In genomic region chr4:48603366-48604003, GRCh38 we compare ENCODE assay signal across 19 cellular contexts.
DNase-seq lines count a peak whose midpoint lies in the region; ATAC-seq, FAIRE-seq and TF ChIP-seq lines count a peak whose summit lies in the region.
"Had no signal": no experiment of that assay in that cellular context is flagged by ENCODE, and none has a peak within 500 bp of the region (broad histone marks: within the 10 kb centered on the region; RNA-seq: fewer than 3 reads in every experiment).

No MANE protein-coding gene starts in this region.

- H3K27me3 ChIP-seq in K562 (ENCODE audit: control insufficient read depth in 2 of 2, insufficient read depth in 2 of 2, low read length in 2 of 2) (no peaks in the 10 kb centered on the region), liver (ENCODE audit: control insufficient read depth in 4 of 4, insufficient read depth in 4 of 4, low read length in 3 of 4) (no peaks in the 10 kb centered on the region), transverse colon (no peaks in the 10 kb centered on the region)

- no peak overlapping the region for H3K4me3 Mint-ChIP-seq in activated T-cell treated with anti-CD3 and anti-CD28 coated beads, Interleukin-2, amount 50 U/mL, for 24 hours
- H3K4me3 Mint-ChIP-seq: activated CD8-positive, alpha-beta T cell treated with anti-CD3 and anti-CD28 coated beads for 36 hours; CD4-positive, alpha-beta memory T cell; immature natural killer cell; mesothelial cell of epicardium had no signal

- H3K9me3 ChIP-seq in K562 (replicated peaks; ENCODE audit: control insufficient read depth, insufficient read depth, low read depth, low read length) (no peaks in the 10 kb centered on the region), liver (ENCODE audit: control insufficient read depth in 4 of 4, low read length in 3 of 4) (no peaks in the 10 kb centered on the region), transverse colon (no peaks in the 10 kb centered on the region)

- H3K36me3 Mint-ChIP-seq in activated T-cell treated with anti-CD3 and anti-CD28 coated beads, Interleukin-2, amount 50 U/mL, for 24 hours (ENCODE audit: low read depth): peaks cover 72% of the 10 kb centered on the region

- in situ Hi-C loops in K562 (cut with MboI) (no loop called here), transverse colon (cut with MboI; ENCODE audit: low pct_ligation_motif_present in 1 of 4, low pct_unique_long_range_greater_than_20kb in 1 of 4, low sequenced_read_pairs in 3 of 4) (loop anchor here in 1 of 4 donors (10.0 kb wide), 1 partner anchor 61 kb away; no protein-coding TSS in a partner anchor)

- peaks cover 9% of the 10 kb centered on the region; the same call in 2 of the 3 replicates for H3K36me3 ChIP-seq in K562 (ENCODE audit: control insufficient read depth, insufficient read depth, low read length)
- peaks cover 0 to 6% (median 2%) of the 10 kb centered on the region in 4 donors for H3K36me3 ChIP-seq in liver (ENCODE audit: control insufficient read depth in 4 of 4, insufficient read depth in 3 of 4, low read depth in 1 of 4, low read length in 3 of 4)
- H3K36me3 ChIP-seq in transverse colon: peaks cover 0 to 4% (median 1%) of the 10 kb centered on the region in 4 donors

- H3K9ac ChIP-seq in K562 (ENCODE audit: insufficient read depth in 1 of 2, low read depth in 2 of 2, low read length in 2 of 2): no peak overlapping the region
- H3K9ac ChIP-seq in liver (ENCODE audit: low read depth in 1 of 2, low read length in 2 of 2): no peak overlapping the region

- H3K4me2 ChIP-seq in K562 (ENCODE audit: insufficient read depth, low read length): no peak overlapping the region

- TF ChIP-seq EP300 in K562 (IDR thresholded peaks at IDR 0.05; ENCODE audit: low read length): no peak
- TF ChIP-seq EP300 in transverse colon (IDR thresholded peaks at IDR 0.05; ENCODE audit: low read depth): no peak

- H3K4me1 ChIP-seq in K562 (replicated peaks in 1 of 2; ENCODE audit: control insufficient read depth in 2 of 2, insufficient read depth in 2 of 2, low read length in 2 of 2) (no peaks in the 10 kb centered on the region; a peak in 1 of 5 replicates), liver (ENCODE audit: control insufficient read depth in 4 of 4, insufficient read depth in 4 of 4, low read length in 3 of 4) (peaks cover 3 to 28% (median 23%) of the 10 kb centered on the region in 4 donors), transverse colon (peaks cover 7 to 62% (median 30%) of the 10 kb centered on the region in 4 donors)

- H3K27me3 Mint-ChIP-seq in activated T-cell treated with anti-CD3 and anti-CD28 coated beads, Interleukin-2, amount 50 U/mL, for 24 hours: no peaks in the 10 kb centered on the region
- H3K27me3 Mint-ChIP-seq: activated CD8-positive, alpha-beta T cell treated with anti-CD3 and anti-CD28 coated beads for 36 hours; CD4-positive, alpha-beta memory T cell had no signal

- H3K27ac Mint-ChIP-seq in activated T-cell treated with anti-CD3 and anti-CD28 coated beads, Interleukin-2, amount 50 U/mL, for 24 hours: peak overlapping the region; percentile 26
- H3K27ac Mint-ChIP-seq: activated CD8-positive, alpha-beta T cell treated with anti-CD3 and anti-CD28 coated beads for 36 hours had no signal

- DNase-seq in activated T-cell treated with anti-CD3 and anti-CD28 coated beads, Interleukin-2, amount 50 U/mL, for 24 hours: no peak
- no peak for DNase-seq in activated T-cell treated with anti-CD3 and anti-CD28 coated beads, Interleukin-2, amount 50 U/mL, for 1 hour
- DNase-seq in K562 (ENCODE audit: extremely low read depth in 1 of 4, low spot score in 3 of 4) (no peak), transverse colon (no peak), T-helper 2 cell (no peak)
- DNase-seq: activated CD8-positive, alpha-beta T cell treated with anti-CD3 and anti-CD28 coated beads for 36 hours; activated effector memory CD4-positive, alpha-beta T cell treated with Interleukin-2 at 50 U/mL for 16 hours; anterior cingulate cortex; CD4-positive, alpha-beta memory T cell; erythroblast; immature natural killer cell; NCI-H1105; occipital lobe; RPMI8226 had no signal

- FAIRE-seq in K562 (lab: Jason Lieb, UNC): no peak

- H3K79me2 ChIP-seq in K562 (ENCODE audit: control insufficient read depth, insufficient read depth, low read length): no peaks in the 10 kb centered on the region

- TF ChIP-seq RAD21 in K562 (CRISPR knock-in tag; conservative IDR thresholded peaks at IDR 0.05 in 1 of 2, IDR thresholded peaks at IDR 0.05 in 1 of 2) (no peak), liver (IDR thresholded peaks at IDR 0.05) (peak; percentile 12 to 25)

- no peaks in the 10 kb centered on the region for H4K20me1 ChIP-seq in K562 (replicated peaks; ENCODE audit: control insufficient read depth, insufficient read depth, low read length)

- POLR2A ChIA-PET in K562 (lab: Yijun Ruan, JAX): interaction anchor here (1.9 kb wide), 1 partner anchor 11 kb away, joined by 6 read pairs; no protein-coding TSS in a partner anchor

- H3K4me3 ChIP-seq in K562 (no peak overlapping the region), liver (ENCODE audit: low read depth in 1 of 3, low read length in 3 of 3) (no peak overlapping the region), transverse colon (peak overlapping the region in 1 of 4 donors; percentile 19)
- H3K4me3 ChIP-seq: skin epidermis had no signal

- H2AFZ ChIP-seq in K562 (ENCODE audit: low read depth, low read length): no peak overlapping the region

- peak; percentile 69 for ATAC-seq in K562
- no peak for ATAC-seq in HG03378 (IDR thresholded peaks at IDR 0.05; ENCODE audit: unreplicated experiment)
- ATAC-seq in GM19324 (IDR thresholded peaks at IDR 0.05; ENCODE audit: low FRiP score, unreplicated experiment): no peak
- ATAC-seq: activated CD8-positive, alpha-beta T cell treated with anti-CD3 and anti-CD28 coated beads for 36 hours had no signal

- H3K9me1 ChIP-seq in K562 (ENCODE audit: control insufficient read depth, insufficient read depth, low read length): no peaks in the 10 kb centered on the region

- H3K27ac ChIP-seq in K562 (ENCODE audit: extremely low read depth, low read depth, low read length) (no peak overlapping the region), liver (ENCODE audit: low read depth in 1 of 2, low read length in 2 of 2) (no peak overlapping the region), transverse colon (peak overlapping the region; percentile 72 to 86 (median 79))
- H3K27ac ChIP-seq: skin epidermis had no signal

- TF ChIP-seq CTCF in K562 (IDR thresholded peaks at IDR 0.05 in 2 of 3, conservative IDR thresholded peaks at IDR 0.05 in 1 of 3; ENCODE audit: insufficient read depth in 2 of 3, low read depth in 1 of 3, low read length in 3 of 3): no peak
- no peak for TF ChIP-seq CTCF in liver (IDR thresholded peaks at IDR 0.05; ENCODE audit: low read depth, low read length, missing input control)
- no peak for TF ChIP-seq CTCF in transverse colon (IDR thresholded peaks at IDR 0.05)

- H3K4me1 Mint-ChIP-seq in activated T-cell treated with anti-CD3 and anti-CD28 coated beads, Interleukin-2, amount 50 U/mL, for 24 hours (ENCODE audit: low read depth): no peaks in the 10 kb centered on the region
- H3K4me1 Mint-ChIP-seq: immature natural killer cell had no signal

- no TSS peak for BruUV-seq in K562 (replicated peaks; lab: Mats Ljungman, UMichigan)

- WGBS in K562 (ENCODE audit: insufficient coverage, low coverage, missing lambda C conversion rate): 63% methylated on average over 3 of the region's 3 CpGs
- WGBS in liver: 86% methylated on average over 3 of the region's 3 CpGs
- 44 to 63% methylated on average over 3 of the region's 3 CpGs for WGBS in transverse colon (ENCODE audit: low coverage in 1 of 2), 2 donors

- no peaks in the 10 kb centered on the region for H3K9me3 Mint-ChIP-seq in activated T-cell treated with anti-CD3 and anti-CD28 coated beads, Interleukin-2, amount 50 U/mL, for 24 hours
- H3K9me3 Mint-ChIP-seq: activated CD8-positive, alpha-beta T cell treated with anti-CD3 and anti-CD28 coated beads for 36 hours; CD4-positive, alpha-beta memory T cell; immature natural killer cell; mesothelial cell of epicardium had no signal

- intact Hi-C loops in K562 (cut with micrococcal nuclease) (no loop called here), transverse colon (cut with DNase I; ENCODE audit: low total_unique reads) (no loop called here)

- TF ChIP-seq POLR2A in K562 (conservative IDR thresholded peaks at IDR 0.05) (no peak), transverse colon (IDR thresholded peaks at IDR 0.05) (no peak)

- CTCF ChIA-PET in K562 (lab: Yijun Ruan, JAX; ENCODE audit: low intra/inter-chr PET ratio): no interaction called here

TF ChIP-seq in K562, 482 proteins besides CTCF, POLR2A, EP300 and RAD21 (continues in another document):
- TF ChIP-seq TEAD2 (tag; IDR thresholded peaks at IDR 0.05) (no peak), KDM1A (IDR thresholded peaks at IDR 0.05) (no peak), TRIM25 (IDR thresholded peaks at IDR 0.05; ENCODE audit: borderline replicate concordance) (no peak)

TF ChIP-seq in liver, 16 proteins besides CTCF, POLR2A, EP300 and RAD21 (continues in another document):
- TF ChIP-seq HNF4A (conservative IDR thresholded peaks at IDR 0.05) (peak; percentile 56 to 68), RXRA (IDR thresholded peaks at IDR 0.05) (peak in 1 of 2 donors; percentile 37), JUND (IDR thresholded peaks at IDR 0.05) (no peak), ZBTB33 (IDR thresholded peaks at IDR 0.05) (no peak), ATF3 (IDR thresholded peaks at IDR 0.05) (no peak), FOXA1 (IDR thresholded peaks at IDR 0.05) (peak; percentile 44), HNF4G (IDR thresholded peaks at IDR 0.05) (no peak), NR2F2 (IDR thresholded peaks at IDR 0.05) (no peak), FOXA2 (IDR thresholded peaks at IDR 0.05) (peak; percentile 83)

Comparison
In these comparisons a context has a peak if more than half of its experiments do, and no peak if none do; other contexts are left out.
1. H3K27ac ChIP-seq: peak in transverse colon (4 of 4); none in K562 (single experiment) and liver (0 of 2).